9 cellular contexts compared by ENCODE assay signal in genomic region chr14:95527392-95528002, GRCh38. TPM values are rescaled to one million over a fixed set of nuclear protein-coding genes. Genes with fewer than 3 reads are reported as not detected.
DNase-seq lines count a peak whose midpoint lies in the region; ATAC-seq, FAIRE-seq and TF ChIP-seq lines count a peak whose summit lies in the region.
"Had no signal": no experiment of that assay in that cellular context is flagged by ENCODE, and none has a peak within 500 bp of the region (broad histone marks: within the 10 kb centered on the region; RNA-seq: fewer than 3 reads in every experiment).

No MANE protein-coding gene starts in this region.

- H3K4me2 ChIP-seq in HepG2 (ENCODE audit: low read depth, low read length) = no peak overlapping the region

- no peaks in the 10 kb centered on the region for H3K9me3 ChIP-seq in HepG2 (ENCODE audit: low read length)
- H3K9me3 ChIP-seq in subcutaneous abdominal adipose tissue (ENCODE audit: control insufficient read depth in 5 of 5, low read length in 5 of 5) = no peaks in the 10 kb centered on the region

- WGBS in HepG2 (ENCODE audit: low lambda C conversion rate) = 81% methylated on average over 4 of the region's 4 CpGs

- H3K9ac ChIP-seq in HepG2 (ENCODE audit: insufficient read depth, low read depth, low read length) (no peak overlapping the region), subcutaneous abdominal adipose tissue (ENCODE audit: low read length in 5 of 5) (peak overlapping the region; percentile 37 to 79 (median 60))

- H4K20me1 ChIP-seq in HepG2 (ENCODE audit: insufficient read depth, low read length) = no peaks in the 10 kb centered on the region; the same call in 1 of the 2 replicates

- DNase-seq in Daoy (ENCODE audit: low read depth) (peak; percentile 51), KG1 (lab: John Stamatoyannopoulos, UW) (peak; percentile 29), T-helper 1 cell (peak in 3 of 5 donors; percentile 26 to 66 (median 41)), bronchial epithelial cell (ENCODE audit: low read depth) (peak; percentile 54), HepG2 (ENCODE audit: low spot score) (peak; percentile 36), GM19238 (ENCODE audit: insufficient read length, low spot score) (no peak)

- TF ChIP-seq RAD21 in HepG2 (CRISPR knock-in tag; IDR thresholded peaks at IDR 0.05) = 0 out of 2 replicates have a peak, but pooled peaks have one; percentile 36

- H3K27me3 ChIP-seq in bronchial epithelial cell (ENCODE audit: control insufficient read depth, insufficient read depth, low read length) = no peaks in the 10 kb centered on the region
- H3K27me3 ChIP-seq in HepG2 (ENCODE audit: control insufficient read depth in 1 of 2, insufficient read depth in 2 of 2, low read length in 2 of 2) = no peaks in the 10 kb centered on the region
- no peaks in the 10 kb centered on the region for H3K27me3 ChIP-seq in subcutaneous abdominal adipose tissue (ENCODE audit: control insufficient read depth in 5 of 5, insufficient read depth in 4 of 5, low read length in 5 of 5)

- TF ChIP-seq EP300 in HepG2 (IDR thresholded peaks at IDR 0.05; ENCODE audit: low read depth in 2 of 2, low read length in 2 of 2) (no peak), HepG2 (CRISPR knock-in tag; IDR thresholded peaks at IDR 0.05; ENCODE audit: borderline replicate concordance) (no peak)

- no peaks in the 10 kb centered on the region for H3K36me3 ChIP-seq in bronchial epithelial cell (ENCODE audit: control insufficient read depth, insufficient read depth, low read length)
- peaks cover 0 to 5% of the 10 kb centered on the region in 2 experiments; a peak in 1 of 5 replicates for H3K36me3 ChIP-seq in HepG2 (replicated peaks in 1 of 2; ENCODE audit: control insufficient read depth in 1 of 2, insufficient read depth in 2 of 2, low read length in 2 of 2)
- H3K36me3 ChIP-seq in subcutaneous abdominal adipose tissue (ENCODE audit: control insufficient read depth in 5 of 5, insufficient read depth in 5 of 5, low read length in 5 of 5) = peaks cover 0 to 6% (median 0%) of the 10 kb centered on the region in 5 donors

- H3K4me1 ChIP-seq in HepG2 (ENCODE audit: insufficient read depth, low read length) (peaks cover 91% of the 10 kb centered on the region), subcutaneous abdominal adipose tissue (ENCODE audit: control insufficient read depth in 5 of 5, insufficient read depth in 5 of 5, low read length in 5 of 5) (peaks cover 29 to 60% (median 58%) of the 10 kb centered on the region in 5 donors)

- POLR2A ChIA-PET in HepG2 (lab: Yijun Ruan, JAX) = interaction anchor here (0.9 to 6.2 kb wide), 6 partner anchors 8 to 82 kb away, joined by 3 to 129 read pairs (median 86); partner anchors contain the start of genes GLRX5 and SYNE3

- FAIRE-seq in bronchial epithelial cell (lab: Jason Lieb, UNC) (no peak), HepG2 (lab: Jason Lieb, UNC) (no peak)
- FAIRE-seq: TTC549 had no signal

- no peak overlapping the region for H2AFZ ChIP-seq in HepG2 (ENCODE audit: low read length)

- CTCF ChIA-PET in HepG2 (lab: Yijun Ruan, JAX; ENCODE audit: low intra/inter-chr PET ratio, low total read pairs) = interaction anchor here (1.0 to 2.7 kb wide), 2 partner anchors 75 to 85 kb away, joined by 4 to 18 read pairs; no protein-coding TSS in a partner anchor

- BruUV-seq in HepG2 (replicated peaks; lab: Mats Ljungman, UMichigan) = no TSS peak

- no peak for TF ChIP-seq POLR2A in HepG2 (IDR thresholded peaks at IDR 0.05; ENCODE audit: insufficient read depth in 1 of 2, low read depth in 2 of 2, low read length in 2 of 2)

- H3K4me3 ChIP-seq in bronchial epithelial cell (ENCODE audit: low read depth, low read length) (no peak overlapping the region), HepG2 (replicated peaks in 1 of 3; ENCODE audit: insufficient read depth in 1 of 3, low read depth in 2 of 3, low read length in 3 of 3) (no peak overlapping the region), subcutaneous abdominal adipose tissue (ENCODE audit: low read depth in 1 of 5, low read length in 5 of 5) (no peak overlapping the region)

- intact Hi-C loops in HepG2 (cut with micrococcal nuclease; ENCODE audit: unreplicated experiment) = loop anchor here (1.0 kb wide), 1 partner anchor 85 kb away; no protein-coding TSS in a partner anchor

- H3K27ac ChIP-seq in HepG2 (ENCODE audit: extremely low read length, insufficient read depth, low read length) (peak overlapping the region; percentile 99), subcutaneous abdominal adipose tissue (ENCODE audit: low read depth, low read length) (peak overlapping the region; percentile 97)

- H3K79me2 ChIP-seq in HepG2 (ENCODE audit: insufficient read depth, low read length) = peaks cover 58% of the 10 kb centered on the region

- ATAC-seq in HepG2 = no peak
- ATAC-seq in GM19328 (IDR thresholded peaks at IDR 0.05; ENCODE audit: unreplicated experiment) = no peak

- TF ChIP-seq CTCF in bronchial epithelial cell (IDR thresholded peaks at IDR 0.05; ENCODE audit: insufficient read depth, low read length, severe bottlenecking) (peak; percentile 48), HepG2 (CRISPR knock-in tag; IDR thresholded peaks at IDR 0.05) (peak; percentile 64)

- in situ Hi-C loops in HepG2 (cut with HindIII; ENCODE audit: extremely low pct_ligation_motif_present, low pct_unique_long_range_greater_than_20kb) = no loop called here

TF ChIP-seq in HepG2, 621 proteins besides CTCF, POLR2A, EP300 and RAD21 (continues in another document):
- no peak for TF ChIP-seq MBNL3 (CRISPR knock-in tag; conservative IDR thresholded peaks at IDR 0.05)
- TF ChIP-seq STAG1 (CRISPR knock-in tag; IDR thresholded peaks at IDR 0.05) = peak; percentile 60
- TF ChIP-seq SMC3 (IDR thresholded peaks at IDR 0.05; ENCODE audit: low read length) = peak; percentile 61; the same call in 1 of the 2 replicates

RNA-seq across cellular contexts. Expression of gene GLRX5, which starts 7.4 kb away (rescaled TPM):
- total RNA-seq in Daoy (2014; rRNA removed; shearing (Covaris generic)) = 90.1 and 93.3 TPM in 2 replicates
- total RNA-seq in bronchial epithelial cell (41.6 and 74.8 TPM in 2 replicates), HepG2 (2016; rRNA removed; fragmentation: Illumina TruSeq; extraction: Trizol) (115 and 122 TPM in 2 replicates)
- total RNA-seq in HepG2 (2016; cell fraction: cytosol; rRNA removed; fragmentation: Illumina TruSeq; extraction: Trizol; ENCODE audit: low read depth) = 141 and 162 TPM in 2 replicates
- 99.8 and 128 TPM in 2 replicates for total RNA-seq in HepG2 (2016; cell fraction: insoluble cytoplasmic fraction; rRNA removed; fragmentation: Illumina TruSeq; extraction: Trizol)
- total RNA-seq in HepG2 (2016; cell fraction: membrane; rRNA removed; fragmentation: Illumina TruSeq; extraction: Trizol) = 204 and 226 TPM in 2 replicates
- total RNA-seq in HepG2 (2016; cell fraction: nucleus; rRNA removed; fragmentation: Illumina TruSeq; extraction: Trizol) = 42.6 and 50.7 TPM in 2 replicates
- polyA plus RNA-seq in HepG2 (2011; rRNA removed) = 115 and 146 TPM in 2 replicates
- polyA plus RNA-seq in HepG2 (2011; cell fraction: cytosol; rRNA removed) = 68.6 and 128 TPM in 2 replicates
- 20.1 and 32.1 TPM in 2 replicates for polyA plus RNA-seq in HepG2 (2011; cell fraction: nucleus; rRNA removed)
- 136 and 145 TPM in 2 replicates for polyA plus RNA-seq in HepG2 (2012)
- 197 and 237 TPM in 2 replicates for polyA plus RNA-seq in HepG2 (2016; cell fraction: cytosol; fragmentation: Illumina TruSeq; extraction: Trizol; ENCODE audit: low read depth)
- polyA plus RNA-seq in HepG2 (2016; cell fraction: insoluble cytoplasmic fraction; fragmentation: Illumina TruSeq; extraction: Trizol; ENCODE audit: low read depth) = 161 and 168 TPM in 2 replicates
- 243 and 290 TPM in 2 replicates for polyA plus RNA-seq in HepG2 (2016; cell fraction: membrane; fragmentation: Illumina TruSeq; extraction: Trizol; ENCODE audit: low read depth)
- polyA plus RNA-seq in HepG2 (2016; cell fraction: nucleus; fragmentation: Illumina TruSeq; extraction: Trizol; ENCODE audit: insufficient read depth, low read depth) = 104 and 106 TPM in 2 replicates
- 17.9 and 35.5 TPM in 2 replicates for polyA minus RNA-seq in HepG2 (2011; rRNA and poly(A)+ RNA removed; ENCODE audit: low replicate concordance)
- polyA minus RNA-seq in HepG2 (2011; cell fraction: cytosol; rRNA and poly(A)+ RNA removed) = 42.3 and 45.6 TPM in 2 replicates
- 15.8 and 23.1 TPM in 2 replicates for polyA minus RNA-seq in HepG2 (2011; cell fraction: nucleus; rRNA and poly(A)+ RNA removed)

RNA-seq across cellular contexts. Expression of gene SYNE3, which starts 11.0 kb away (rescaled TPM):
- 0.54 and 1.5 TPM in 2 replicates for total RNA-seq in Daoy (2014; rRNA removed; shearing (Covaris generic))
- total RNA-seq in bronchial epithelial cell = 4.6 and 5.3 TPM in 2 replicates
- total RNA-seq in HepG2 (2016; rRNA removed; fragmentation: Illumina TruSeq; extraction: Trizol) = 7.8 and 9.0 TPM in 2 replicates
- total RNA-seq in HepG2 (2016; cell fraction: cytosol; rRNA removed; fragmentation: Illumina TruSeq; extraction: Trizol; ENCODE audit: low read depth) = 2.1 and 2.5 TPM in 2 replicates
- 6.6 and 8.6 TPM in 2 replicates for total RNA-seq in HepG2 (2016; cell fraction: insoluble cytoplasmic fraction; rRNA removed; fragmentation: Illumina TruSeq; extraction: Trizol)
- 2.8 and 3.5 TPM in 2 replicates for total RNA-seq in HepG2 (2016; cell fraction: membrane; rRNA removed; fragmentation: Illumina TruSeq; extraction: Trizol)
- total RNA-seq in HepG2 (2016; cell fraction: nucleus; rRNA removed; fragmentation: Illumina TruSeq; extraction: Trizol) = 14.8 and 16.4 TPM in 2 replicates
- polyA plus RNA-seq in HepG2 (2011; rRNA removed) = 8.0 and 9.3 TPM in 2 replicates
- 3.1 and 3.2 TPM in 2 replicates for polyA plus RNA-seq in HepG2 (2011; cell fraction: cytosol; rRNA removed)
- 32.7 and 44.3 TPM in 2 replicates for polyA plus RNA-seq in HepG2 (2011; cell fraction: nucleus; rRNA removed)
- 3.7 and 4.9 TPM in 2 replicates for polyA plus RNA-seq in HepG2 (2012)
- polyA plus RNA-seq in HepG2 (2016; cell fraction: cytosol; fragmentation: Illumina TruSeq; extraction: Trizol; ENCODE audit: low read depth) = 0.24 and 0.25 TPM in 2 replicates
- 2.0 and 2.7 TPM in 2 replicates for polyA plus RNA-seq in HepG2 (2016; cell fraction: insoluble cytoplasmic fraction; fragmentation: Illumina TruSeq; extraction: Trizol; ENCODE audit: low read depth)
- polyA plus RNA-seq in HepG2 (2016; cell fraction: membrane; fragmentation: Illumina TruSeq; extraction: Trizol; ENCODE audit: low read depth) = 0.50 and 0.55 TPM in 2 replicates
- polyA plus RNA-seq in HepG2 (2016; cell fraction: nucleus; fragmentation: Illumina TruSeq; extraction: Trizol; ENCODE audit: insufficient read depth, low read depth) = 10.7 and 10.9 TPM in 2 replicates
- polyA minus RNA-seq in HepG2 (2011; rRNA and poly(A)+ RNA removed; ENCODE audit: low replicate concordance) = 0.72 and 21.2 TPM in 2 replicates
- 6.8 and 8.6 TPM in 2 replicates for polyA minus RNA-seq in HepG2 (2011; cell fraction: cytosol; rRNA and poly(A)+ RNA removed)
- polyA minus RNA-seq in HepG2 (2011; cell fraction: nucleus; rRNA and poly(A)+ RNA removed) = 43.0 and 46.7 TPM in 2 replicates
